In genomic region chr21:43359081-43359822, GRCh38 we compare ENCODE assay signal across 19 cellular contexts.
DNase-seq lines count a peak whose midpoint lies in the region; ATAC-seq, FAIRE-seq and TF ChIP-seq lines count a peak whose summit lies in the region.
"Had no signal": no experiment of that assay in that cellular context is flagged by ENCODE, and none has a peak within 500 bp of the region (broad histone marks: within the 10 kb centered on the region; RNA-seq: fewer than 3 reads in every experiment).

No MANE protein-coding gene starts in this region.

- H3K79me2 ChIP-seq in OCI-LY1 (ENCODE audit: insufficient read depth, low read length) (no peaks in the 10 kb centered on the region), H9 (ENCODE audit: insufficient read depth, low read length) (no peaks in the 10 kb centered on the region)

- H2AK5ac ChIP-seq in H9 (ENCODE audit: insufficient read length, low read length) = no peak overlapping the region

- H2AFZ ChIP-seq in OCI-LY1 (ENCODE audit: low read length) (no peak overlapping the region), H9 (ENCODE audit: low read length) (no peak overlapping the region)

- ATAC-seq in memory B cell (ENCODE audit: low read depth) = no peak
- no peak for ATAC-seq in stimulated activated effector memory CD8-positive, alpha-beta T cell treated with anti-CD3 and anti-CD28 coated beads, Interleukin-12 subunit alpha, Interleukin-12 subunit beta, amount 100 ng/mL, for 72 hours
- ATAC-seq: activated T-cell treated with anti-CD3 and anti-CD28 coated beads, Interleukin-2, amount 50 U/mL, for 72 hours; lower lobe of right lung had no signal

- no peak overlapping the region for H3T11ph ChIP-seq in H9 (ENCODE audit: low read length)

- TF ChIP-seq CTCF in OCI-LY1 (IDR thresholded peaks at IDR 0.05; ENCODE audit: low read length) (no peak), H9 (conservative IDR thresholded peaks at IDR 0.05) (no peak)

- H3K9me2 ChIP-seq in OCI-LY1 (ENCODE audit: low read depth, low read length) = no peaks in the 10 kb centered on the region

- H3K36me3 Mint-ChIP-seq in memory B cell (peaks cover 3% of the 10 kb centered on the region), H9 (ENCODE audit: insufficient read depth in 1 of 3, low read depth in 3 of 3) (no peaks in the 10 kb centered on the region)
- peaks cover 5% of the 10 kb centered on the region for H3K36me3 Mint-ChIP-seq in stimulated activated effector memory CD8-positive, alpha-beta T cell treated with anti-CD3 and anti-CD28 coated beads, Interleukin-12 subunit alpha, Interleukin-12 subunit beta, amount 100 ng/mL, for 72 hours
- H3K36me3 Mint-ChIP-seq: activated CD4-positive, alpha-beta memory T cell treated with anti-CD3 and anti-CD28 coated beads for 36 hours had no signal

- H3K27me3 Mint-ChIP-seq in memory B cell = no peaks in the 10 kb centered on the region
- peaks cover 5% of the 10 kb centered on the region for H3K27me3 Mint-ChIP-seq in H9 (ENCODE audit: low read depth)

- H3K23ac ChIP-seq in H9 (ENCODE audit: insufficient read length, low read depth, low read length) = no peak overlapping the region

- no peak overlapping the region for H2BK5ac ChIP-seq in H9 (ENCODE audit: insufficient read length, low read length)

- H3K4me2 ChIP-seq in OCI-LY1 (ENCODE audit: low read length) (peak overlapping the region; percentile 8; the same call in 1 of the 2 replicates), H9 (ENCODE audit: insufficient read depth, insufficient read length, low read length) (no peak overlapping the region)

- H3K9me3 Mint-ChIP-seq in memory B cell (no peaks in the 10 kb centered on the region), H9 (no peaks in the 10 kb centered on the region)
- no peaks in the 10 kb centered on the region for H3K9me3 Mint-ChIP-seq in stimulated activated effector memory CD8-positive, alpha-beta T cell treated with anti-CD3 and anti-CD28 coated beads, Interleukin-12 subunit alpha, Interleukin-12 subunit beta, amount 100 ng/mL, for 72 hours
- H3K9me3 Mint-ChIP-seq: activated CD4-positive, alpha-beta memory T cell treated with anti-CD3 and anti-CD28 coated beads for 36 hours; activated T-cell treated with anti-CD3 and anti-CD28 coated beads, Interleukin-2, amount 50 U/mL, for 72 hours had no signal

- H3K14ac ChIP-seq in H9 (ENCODE audit: insufficient read depth, low read length) = no peak overlapping the region; the same call in 1 of the 2 replicates

- H3K36me3 ChIP-seq in OCI-LY1 (ENCODE audit: insufficient read depth, low read length) = no peaks in the 10 kb centered on the region
- H3K36me3 ChIP-seq: esophagus squamous epithelium, lower lobe of right lung, thyroid gland had no signal

- H3K9ac ChIP-seq in OCI-LY1 (ENCODE audit: low read length) = peak overlapping the region; percentile 30; the same call in 1 of the 2 replicates
- no peak overlapping the region for H3K9ac ChIP-seq in H9 (ENCODE audit: extremely low read depth, insufficient read length, low read length)

- H3K4me1 Mint-ChIP-seq in memory B cell = peaks cover 44% of the 10 kb centered on the region
- H3K4me1 Mint-ChIP-seq in stimulated activated effector memory CD8-positive, alpha-beta T cell treated with anti-CD3 and anti-CD28 coated beads, Interleukin-12 subunit alpha, Interleukin-12 subunit beta, amount 100 ng/mL, for 72 hours = peaks cover 25% of the 10 kb centered on the region
- H3K4me1 Mint-ChIP-seq in H9 = peaks cover 20 to 41% of the 10 kb centered on the region in 2 experiments

- no peaks in the 10 kb centered on the region for H3F3A ChIP-seq in OCI-LY1 (ENCODE audit: insufficient read depth, low read length)

- peak overlapping the region; percentile 58 for H3K27ac ChIP-seq in OCI-LY1 (ENCODE audit: low read depth, low read length, poor library complexity, severe bottlenecking)
- no peak overlapping the region for H3K27ac ChIP-seq in H9 (ENCODE audit: insufficient read length, low read depth, low read length)
- H3K27ac ChIP-seq: 22Rv1, esophagus squamous epithelium, lower lobe of right lung, thyroid gland had no signal

- no peaks in the 10 kb centered on the region for H3K23me2 ChIP-seq in H9 (ENCODE audit: insufficient read length, low read depth, low read length, poor library complexity, severe bottlenecking)

- no peak overlapping the region for H3K4ac ChIP-seq in H9 (ENCODE audit: low read depth, low read length)

- peaks cover 71% of the 10 kb centered on the region for H3K4me1 ChIP-seq in OCI-LY1 (ENCODE audit: insufficient read depth, low read length, severe bottlenecking)
- no peaks in the 10 kb centered on the region; the same call in 1 of the 2 replicates for H3K4me1 ChIP-seq in H9 (ENCODE audit: insufficient read depth, low read length)
- H3K4me1 ChIP-seq: thyroid gland had no signal

- no peak overlapping the region for H3K56ac ChIP-seq in H9 (ENCODE audit: insufficient read length, low read depth, low read length)

- H2BK20ac ChIP-seq in H9 (ENCODE audit: low read depth, low read length, poor library complexity, severe bottlenecking) = no peak overlapping the region

- H2BK15ac ChIP-seq in H9 (ENCODE audit: low read depth, low read length) = no peak overlapping the region

- H3K27ac Mint-ChIP-seq in memory B cell = peak overlapping the region; percentile 78
- no peak overlapping the region for H3K27ac Mint-ChIP-seq in stimulated activated effector memory CD8-positive, alpha-beta T cell treated with anti-CD3 and anti-CD28 coated beads, Interleukin-12 subunit alpha, Interleukin-12 subunit beta, amount 100 ng/mL, for 72 hours
- H3K27ac Mint-ChIP-seq in H9 = peak overlapping the region in 1 of 3 experiments; percentile 83; a peak in 1 of 7 replicates
- H3K27ac Mint-ChIP-seq: activated CD4-positive, alpha-beta memory T cell treated with anti-CD3 and anti-CD28 coated beads for 36 hours; activated T-cell treated with anti-CD3 and anti-CD28 coated beads, Interleukin-2, amount 50 U/mL, for 72 hours had no signal

- H3K4me3 ChIP-seq in OCI-LY1 (ENCODE audit: low read depth, low read length, poor library complexity, severe bottlenecking) = peak overlapping the region; percentile 15
- H3K4me3 ChIP-seq: esophagus squamous epithelium, lower lobe of right lung, thyroid gland had no signal

- no CpG with 5 or more reads among the region's 23 CpGs for WGBS in H9 (ENCODE audit: extremely low coverage, insufficient read length, low lambda C conversion rate)

- H3K4me3 Mint-ChIP-seq in memory B cell (no peak overlapping the region), H9 (no peak overlapping the region)
- no peak overlapping the region for H3K4me3 Mint-ChIP-seq in stimulated activated effector memory CD8-positive, alpha-beta T cell treated with anti-CD3 and anti-CD28 coated beads, Interleukin-12 subunit alpha, Interleukin-12 subunit beta, amount 100 ng/mL, for 72 hours
- H3K4me3 Mint-ChIP-seq: activated CD4-positive, alpha-beta memory T cell treated with anti-CD3 and anti-CD28 coated beads for 36 hours; activated T-cell treated with anti-CD3 and anti-CD28 coated beads, Interleukin-2, amount 50 U/mL, for 72 hours had no signal

- H2BK12ac ChIP-seq in H9 (ENCODE audit: insufficient read length, low read depth, low read length) = no peak overlapping the region

- H3K27me3 ChIP-seq in OCI-LY1 (ENCODE audit: insufficient read depth, low read length) (no peaks in the 10 kb centered on the region), H9 (ENCODE audit: insufficient read depth, low read length) (no peaks in the 10 kb centered on the region)
- H3K27me3 ChIP-seq: esophagus squamous epithelium, thyroid gland had no signal

- no peak overlapping the region for H4K8ac ChIP-seq in H9 (replicated peaks; ENCODE audit: insufficient read length, low read depth, low read length)

- peak; percentile 52 for DNase-seq in DMS 273 (lab: John Stamatoyannopoulos, UW; ENCODE audit: unreplicated experiment)
- no peak for DNase-seq in DMS 273 treated with DMSO at 0.1 percent for 48 hours (lab: John Stamatoyannopoulos, UW)
- DNase-seq in GM18507 (ENCODE audit: extremely low spot score, insufficient read length, low read depth) = no peak
- no peak for DNase-seq in memory B cell (ENCODE audit: low spot score in 2 of 2)
- DNase-seq in CD1c-positive myeloid dendritic cell (ENCODE audit: extremely low spot score) = no peak
- DNase-seq in stimulated activated effector memory CD8-positive, alpha-beta T cell treated with anti-CD3 and anti-CD28 coated beads, Interleukin-12 subunit alpha, Interleukin-12 subunit beta, amount 100 ng/mL, for 72 hours (ENCODE audit: low spot score in 2 of 2) = no peak
- no peak for DNase-seq in H9
- DNase-seq: activated CD4-positive, alpha-beta memory T cell treated with anti-CD3 and anti-CD28 coated beads for 36 hours; activated T-cell treated with anti-CD3 and anti-CD28 coated beads, Interleukin-2, amount 50 U/mL, for 72 hours; DND-41; esophagus squamous epithelium; Kasumi-1; lower lobe of right lung; NCI-H524 treated with DMSO at 0.1 percent for 48 hours had no signal

- H4K20me1 ChIP-seq in OCI-LY1 (ENCODE audit: insufficient read depth, low read length) = no peaks in the 10 kb centered on the region
- H4K20me1 ChIP-seq in H9 (ENCODE audit: control insufficient read depth, insufficient read depth, insufficient read length) = no peaks in the 10 kb centered on the region

- H3K9me3 ChIP-seq in OCI-LY1 (ENCODE audit: low read length) (no peaks in the 10 kb centered on the region), H9 (ENCODE audit: control insufficient read depth, low read depth, low read length) (no peaks in the 10 kb centered on the region)
- H3K9me3 ChIP-seq: esophagus squamous epithelium, lower lobe of right lung, thyroid gland had no signal

- peak; percentile 36 for FAIRE-seq in GM18507 (lab: Jason Lieb, UNC)
- FAIRE-seq: H54, RCC 7860 had no signal

- H2BK120ac ChIP-seq in H9 (ENCODE audit: low read depth, low read length, poor library complexity, severe bottlenecking) = no peak overlapping the region

- H3K18ac ChIP-seq in H9 (ENCODE audit: insufficient read length, low read depth, low read length) = no peak overlapping the region

- H4K5ac ChIP-seq in H9 (ENCODE audit: insufficient read length, low read depth, low read length) = no peak overlapping the region

- no peaks in the 10 kb centered on the region for H3K79me1 ChIP-seq in H9 (ENCODE audit: insufficient read depth, low read depth, low read length, poor library complexity, severe bottlenecking)

- H4K91ac ChIP-seq in H9 (ENCODE audit: insufficient read length, low read depth, low read length) = no peak overlapping the region
